In the genomic region with DNA sequence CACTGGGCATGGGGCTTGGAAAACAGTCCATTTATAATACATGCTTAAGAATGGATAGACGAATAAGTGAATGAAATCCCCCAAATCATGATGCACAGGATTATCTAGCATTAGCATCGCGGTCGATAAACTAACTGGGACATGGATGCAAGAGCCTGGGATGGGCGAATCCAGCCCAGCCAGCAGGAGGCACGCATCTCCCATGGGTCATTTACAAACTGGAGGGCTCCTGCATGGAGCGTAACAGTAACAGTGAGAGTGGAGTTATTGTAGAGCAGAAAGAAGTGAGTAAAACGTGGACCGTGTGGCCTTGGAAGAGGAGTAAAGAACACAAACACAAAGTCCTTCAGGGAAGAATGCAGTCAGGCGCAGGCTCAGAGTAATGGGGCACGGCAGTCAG, we compare ENCODE assay signal across 18 cellular contexts.
DNase-seq lines count a peak whose midpoint lies in the region; ATAC-seq and TF ChIP-seq lines count a peak whose summit lies in the region.
"Had no signal": no experiment of that assay in that cellular context is flagged by ENCODE, and none has a peak within 500 bp of the region (broad histone marks: within the 10 kb centered on the region; RNA-seq: fewer than 3 reads in every experiment).

No MANE protein-coding gene starts in this region.

- no peak overlapping the region for H3K27ac ChIP-seq in brain microvascular endothelial cell
- H3K27ac ChIP-seq in esophagus muscularis mucosa (replicated peaks in 1 of 4): no peak overlapping the region
- no peak overlapping the region for H3K27ac ChIP-seq in effector memory CD4-positive, alpha-beta T cell (ENCODE audit: insufficient read depth, low read length, poor library complexity, severe bottlenecking)
- H3K27ac ChIP-seq: KMS-11, SJSA1 had no signal

- 91% methylated on average over 11 of the region's 11 CpGs for WGBS in esophagus muscularis mucosa

- H3K36me3 ChIP-seq in brain microvascular endothelial cell (replicated peaks): peaks cover 4% of the 10 kb centered on the region
- H3K36me3 ChIP-seq in esophagus muscularis mucosa: peaks cover 0 to 76% (median 44%) of the 10 kb centered on the region in 4 donors
- H3K36me3 ChIP-seq in effector memory CD4-positive, alpha-beta T cell (ENCODE audit: control insufficient read depth, insufficient read depth, low read length): peaks cover 5% of the 10 kb centered on the region

- H3K9me3 ChIP-seq in esophagus muscularis mucosa: no peaks in the 10 kb centered on the region
- no peaks in the 10 kb centered on the region for H3K9me3 ChIP-seq in effector memory CD4-positive, alpha-beta T cell (ENCODE audit: control insufficient read depth, low read length)
- H3K9me3 ChIP-seq: SJSA1 had no signal

- H3K27me3 ChIP-seq in brain microvascular endothelial cell (replicated peaks) (no peaks in the 10 kb centered on the region), esophagus muscularis mucosa (no peaks in the 10 kb centered on the region)
- H3K27me3 ChIP-seq in effector memory CD4-positive, alpha-beta T cell (replicated peaks; ENCODE audit: control insufficient read depth, insufficient read depth, low read length, poor library complexity, severe bottlenecking): no peaks in the 10 kb centered on the region
- H3K27me3 ChIP-seq: SJSA1 had no signal

- H3K4me3 ChIP-seq in brain microvascular endothelial cell (ENCODE audit: low read depth, low read length) (no peak overlapping the region), esophagus muscularis mucosa (no peak overlapping the region)
- no peak overlapping the region for H3K4me3 ChIP-seq in effector memory CD4-positive, alpha-beta T cell (ENCODE audit: insufficient read depth, low read depth, low read length, poor library complexity, severe bottlenecking)
- H3K4me3 ChIP-seq: SJSA1 had no signal

- in situ Hi-C loops in brain microvascular endothelial cell (cut with HindIII; ENCODE audit: low pct_ligation_motif_present, low sequenced_read_pairs) (no loop called here), ACHN (cut with HindIII; ENCODE audit: low pct_ligation_motif_present, low pct_unique_long_range_greater_than_20kb, low sequenced_read_pairs) (no loop called here)

- TF ChIP-seq CTCF in brain microvascular endothelial cell (IDR thresholded peaks at IDR 0.05; ENCODE audit: low read depth, low read length, missing control alignments): peak; percentile 13
- TF ChIP-seq CTCF in esophagus muscularis mucosa (IDR thresholded peaks at IDR 0.05): no peak

- ATAC-seq in left cardiac atrium: no peak

- intact Hi-C loops in cardiac septum (cut with DNase I) (no loop called here), left cardiac atrium (cut with DNase I) (no loop called here), esophagus muscularis mucosa (cut with DNase I) (no loop called here)

- TF ChIP-seq EP300 in esophagus muscularis mucosa (IDR thresholded peaks at IDR 0.05): no peak

- DNase-seq in cardiac septum (ENCODE audit: low spot score) (peak; percentile 43), left cardiac atrium (no peak), brain microvascular endothelial cell (no peak), esophagus muscularis mucosa (ENCODE audit: extremely low spot score) (peak; percentile 47), germinal center (ENCODE audit: low spot score) (no peak), NCI-H1436 (lab: John Stamatoyannopoulos, UW) (no peak), ACHN (no peak)
- DNase-seq in effector memory CD4-positive, alpha-beta T cell: no peak
- DNase-seq: DMS53; GDM1; NCI-H1105; NCI-H2029 treated with DMSO at 0.1 percent for 48 hours; NCI-H226; NCI-H524; NCI-H774; NK-92 treated with Interleukin-12 subunit alpha and Interleukin-12 subunit beta, amount 100 ng/mL, for 24 hours had no signal

- peaks cover 0 to 6% (median 0%) of the 10 kb centered on the region in 4 donors for H3K4me1 ChIP-seq in esophagus muscularis mucosa
- no peaks in the 10 kb centered on the region for H3K4me1 ChIP-seq in effector memory CD4-positive, alpha-beta T cell (ENCODE audit: control insufficient read depth, insufficient read depth, low read length, poor library complexity, severe bottlenecking)

- no peak for TF ChIP-seq POLR2A in esophagus muscularis mucosa (IDR thresholded peaks at IDR 0.05; ENCODE audit: low read depth)

Comparison
In these comparisons a context has a peak if more than half of its experiments do, and no peak if none do; other contexts are left out.
1. DNase-seq: peak in cardiac septum (single experiment) and esophagus muscularis mucosa (single experiment); none in left cardiac atrium (single experiment), brain microvascular endothelial cell (single experiment), effector memory CD4-positive, alpha-beta T cell (0 of 3), germinal center (single experiment), NCI-H1436 (single experiment) and ACHN (single experiment).